In genomic region chr16:86515780-86516617, GRCh38 we compare ENCODE assay signal across 16 cellular contexts. TPM values are rescaled to one million over a fixed set of nuclear protein-coding genes. Genes with fewer than 3 reads are reported as not detected.
DNase-seq lines count a peak whose midpoint lies in the region; ATAC-seq, FAIRE-seq and TF ChIP-seq lines count a peak whose summit lies in the region.
"Had no signal": no experiment of that assay in that cellular context is flagged by ENCODE, and none has a peak within 500 bp of the region (broad histone marks: within the 10 kb centered on the region; RNA-seq: fewer than 3 reads in every experiment).

No MANE protein-coding gene starts in this region.

- peaks cover 0 to 37% (median 10%) of the 10 kb centered on the region in 12 donors for H3K4me1 ChIP-seq in heart left ventricle
- H3K4me1 ChIP-seq in mucosa of stomach (ENCODE audit: control insufficient read depth, insufficient read depth, low read length), result peaks cover 5% of the 10 kb centered on the region
- H3K4me1 ChIP-seq in urinary bladder (ENCODE audit: insufficient read depth), result no peaks in the 10 kb centered on the region

- 6 to 30% (median 11%) methylated on average over 29 to 64 of the region's 64 CpGs for WGBS in heart left ventricle, 4 donors
- WGBS in urinary bladder, result 8% methylated on average over 64 of the region's 64 CpGs

- TF ChIP-seq CTCF in heart left ventricle (IDR thresholded peaks at IDR 0.05), result no peak

- peak overlapping the region; percentile 54 for H3K9ac ChIP-seq in mucosa of stomach (ENCODE audit: low read length)

- H3K27me3 ChIP-seq in heart left ventricle (peaks cover 52 to 100% (median 93%) of the 10 kb centered on the region in 9 donors), mucosa of stomach (ENCODE audit: control insufficient read depth, insufficient read depth, low read length) (peaks cover 71% of the 10 kb centered on the region)

- ATAC-seq in heart left ventricle, result no peak
- no peak for ATAC-seq in left cardiac atrium
- no peak for ATAC-seq in GM18858 (IDR thresholded peaks at IDR 0.05; ENCODE audit: unreplicated experiment)
- ATAC-seq: activated T-helper 17 cell treated with anti-CD3 and anti-CD28 coated beads, Interleukin-2, amount 50 U/mL, for 72 hours had no signal

- peak overlapping the region in 1 of 12 donors; percentile 96 for H3K27ac ChIP-seq in heart left ventricle
- peak overlapping the region; percentile 86 for H3K27ac ChIP-seq in urinary bladder (ENCODE audit: low read depth)

- DNase-seq in heart left ventricle (peak in 1 of 5 donors; percentile 44), left cardiac atrium (no peak), fibroblast of gingiva (ENCODE audit: low read depth) (peak; percentile 31), GM19239 (ENCODE audit: insufficient read length, low spot score) (no peak), medulla oblongata (ENCODE audit: extremely low spot score) (no peak)
- DNase-seq: activated B cell treated with CpG ODN at 0.5 μM for 24 hours, dorsolateral prefrontal cortex, GF-D8, islet precursor cell, NCI-H2171 had no signal

- intact Hi-C loops in heart left ventricle (cut with DNase I) (loop anchor here in 8 of 10 donors (2.0 to 10.0 kb wide), 7 partner anchors 171 to 701 kb away; no protein-coding TSS in a partner anchor), left cardiac atrium (cut with DNase I) (loop anchor here (5.0 kb wide), 3 partner anchors 174 to 694 kb away; no protein-coding TSS in a partner anchor)

- peak overlapping the region in 7 of 12 donors; percentile 2 to 19 (median 16) for H3K4me3 ChIP-seq in heart left ventricle
- H3K4me3 ChIP-seq in mucosa of stomach (ENCODE audit: low read length), result no peak overlapping the region
- peak overlapping the region; percentile 71 for H3K4me3 ChIP-seq in urinary bladder (ENCODE audit: low read depth, low read length)

- TF ChIP-seq POLR2A in heart left ventricle (IDR thresholded peaks at IDR 0.05), result no peak

- H3K9me3 ChIP-seq in heart left ventricle, result no peaks in the 10 kb centered on the region
- H3K9me3 ChIP-seq in mucosa of stomach (ENCODE audit: control insufficient read depth, low read length), result no peaks in the 10 kb centered on the region

- H3K36me3 ChIP-seq in heart left ventricle (no peaks in the 10 kb centered on the region), mucosa of stomach (ENCODE audit: control insufficient read depth, insufficient read depth, low read length) (no peaks in the 10 kb centered on the region), urinary bladder (ENCODE audit: insufficient read depth) (no peaks in the 10 kb centered on the region)

- no peak for FAIRE-seq in GM19239 (lab: Jason Lieb, UNC)

RNA-seq across cellular contexts. Expression of gene FOXF1, which starts 5.7 kb away (rescaled TPM):
- under 1 TPM in 6 of 9 donors, not detected in 3; 0.14 to 0.48 (median 0.21) TPM for total RNA-seq in heart left ventricle
- polyA plus RNA-seq in heart left ventricle, result under 1 TPM; 0.04 to 0.15 TPM
- under 1 TPM; 0.24 to 0.41 TPM for total RNA-seq in left cardiac atrium
- 28.9 TPM for total RNA-seq in urinary bladder
- 83.3 TPM for polyA plus RNA-seq in urinary bladder
- total RNA-seq: activated B cell treated with CpG ODN at 0.5 μM for 24 hours; activated T-helper 17 cell treated with anti-CD3 and anti-CD28 coated beads, Interleukin-2, amount 50 U/mL, for 72 hours; LHCN-M2; skeletal muscle tissue had no signal

RNA-seq across cellular contexts. Expression of gene MTHFSD, which starts 39.0 kb away (rescaled TPM):
- total RNA-seq in heart left ventricle, result 10 to 100 TPM in 6 of 9 donors, 1 to 10 TPM in 3; 3.9 to 17.0 (median 11.6) TPM
- 1 to 10 TPM; 5.6 to 6.8 TPM for polyA plus RNA-seq in heart left ventricle
- total RNA-seq in left cardiac atrium, result 10 to 100 TPM; 10.3 to 12.4 TPM
- total RNA-seq in urinary bladder, result 20.7 TPM
- 12.0 TPM for polyA plus RNA-seq in urinary bladder

RNA-seq across cellular contexts. Expression of gene FOXC2, which starts 50.6 kb away (rescaled TPM):
- 1 to 10 TPM; 1.1 to 3.3 (median 1.7) TPM for total RNA-seq in heart left ventricle
- polyA plus RNA-seq in heart left ventricle, result 1 to 10 TPM in 1 of 2 donors, under 1 TPM in 1; 0.76 to 1.0 TPM
- total RNA-seq in left cardiac atrium, result 1 to 10 TPM; 1.9 to 5.3 TPM
- 0.58 TPM for total RNA-seq in urinary bladder
- polyA plus RNA-seq in urinary bladder, result 0.73 TPM
- total RNA-seq: activated B cell treated with CpG ODN at 0.5 μM for 24 hours; activated T-helper 17 cell treated with anti-CD3 and anti-CD28 coated beads, Interleukin-2, amount 50 U/mL, for 72 hours had no signal

Comparison
In these comparisons a context has a peak if more than half of its experiments do, and no peak if none do; other contexts are left out.
1. RNA of gene FOXF1, which starts 5.7 kb away (total RNA-seq): 28.9 TPM in urinary bladder (single experiment); 0.24 to 0.41 TPM in left cardiac atrium and 0.14 to 0.48 TPM in heart left ventricle; every median in the first group is over 10 times any median in the second.